Comparison of ENCODE assay signal across 9 cellular contexts in genomic region chr7:8436965-8437364, GRCh38. TPM values are rescaled to one million over a fixed set of nuclear protein-coding genes. Genes with fewer than 3 reads are reported as not detected.
DNase-seq lines count a peak whose midpoint lies in the region; ATAC-seq, FAIRE-seq and TF ChIP-seq lines count a peak whose summit lies in the region.
"Had no signal": no experiment of that assay in that cellular context is flagged by ENCODE, and none has a peak within 500 bp of the region (broad histone marks: within the 10 kb centered on the region; RNA-seq: fewer than 3 reads in every experiment).

No MANE protein-coding gene starts in this region.

- H3K36me3 ChIP-seq in BJ (ENCODE audit: control insufficient read depth, insufficient read depth, low read length): no peaks in the 10 kb centered on the region
- no peaks in the 10 kb centered on the region for H3K36me3 ChIP-seq in lung (ENCODE audit: control insufficient read depth in 2 of 2, insufficient read depth in 2 of 2, low read length in 2 of 2)

- ATAC-seq in HG02852 (IDR thresholded peaks at IDR 0.05; ENCODE audit: unreplicated experiment): peak; percentile 76
- no peak for ATAC-seq in lung (ENCODE audit: insufficient read depth, low FRiP score)
- no peak for ATAC-seq in GM21737 (IDR thresholded peaks at IDR 0.05; ENCODE audit: unreplicated experiment)

- DNase-seq in BJ (ENCODE audit: low read depth): no peak
- DNase-seq in GM18507 (ENCODE audit: extremely low spot score, insufficient read length, low read depth): no peak
- DNase-seq in NCI-H2029 (lab: John Stamatoyannopoulos, UW): peak; percentile 70
- DNase-seq in amniotic epithelial cell (ENCODE audit: low read depth): peak; percentile 2
- DNase-seq in lung (ENCODE audit: low spot score): no peak
- no peak for DNase-seq in AG08395 (ENCODE audit: low spot score)

- CTCF ChIA-PET in BJ (lab: Yijun Ruan, JAX): no interaction called here

- H3K4me1 ChIP-seq in lung (ENCODE audit: control insufficient read depth in 2 of 2, insufficient read depth in 2 of 2, low read length in 2 of 2): peaks cover 0 to 7% of the 10 kb centered on the region in 2 donors

- TF ChIP-seq CTCF in BJ (IDR thresholded peaks at IDR 0.05; ENCODE audit: insufficient read depth, low read depth, low read length): peak; percentile 35
- TF ChIP-seq CTCF in lung (IDR thresholded peaks at IDR 0.05; ENCODE audit: control extremely low read depth, extremely low read depth): peak; percentile 32

- H3K27me3 ChIP-seq in BJ (ENCODE audit: control insufficient read depth, insufficient read depth, low read length) (peaks cover 8% of the 10 kb centered on the region), lung (ENCODE audit: control insufficient read depth, insufficient read depth) (peaks cover 25% of the 10 kb centered on the region)

- H3K4me3 ChIP-seq in BJ (ENCODE audit: low read depth, low read length) (no peak overlapping the region), lung (no peak overlapping the region)

- FAIRE-seq in GM18507 (lab: Jason Lieb, UNC): peak; percentile 57

- POLR2A ChIA-PET in BJ (lab: Charles Lee): no interaction called here

- peaks cover 0 to 32% of the 10 kb centered on the region in 2 donors for H3K9me3 ChIP-seq in lung (ENCODE audit: control insufficient read depth in 2 of 2, insufficient read depth in 1 of 2, low read length in 1 of 2)

- 1% methylated on average over 15 of the region's 15 CpGs for WGBS in lung, 2 donors

- no peak overlapping the region for H3K27ac ChIP-seq in lung (ENCODE audit: low read depth in 1 of 2, low read length in 1 of 2)

RNA-seq across cellular contexts. Expression of gene NXPH1, which starts 3.6 kb away (rescaled TPM):
- not detected in 2 replicates for polyA plus RNA-seq in BJ (2011; rRNA removed)
- not detected in 2 replicates for polyA minus RNA-seq in BJ (2011; rRNA and poly(A)+ RNA removed)
- total RNA-seq in lung: under 1 TPM; 0.09 to 0.17 TPM
- polyA plus RNA-seq in lung: not detected
- total RNA-seq: T-helper 1 cell treated with Interleukin-12 subunit alpha and Interleukin-12 subunit beta and Interleukin-4 antibody, amounts not matched to agents 30 ng/mL and 1 ng/mL, for 36 hours had no signal

Comparison
In these comparisons a context has a peak if more than half of its experiments do, and no peak if none do; other contexts are left out.
1. DNase-seq: peak in NCI-H2029 (single experiment) and amniotic epithelial cell (single experiment); none in BJ (single experiment), GM18507 (single experiment), lung (single experiment) and AG08395 (single experiment).